ENCODE assay signal across 1 cellular context in genomic region chr15:68984589-68984988, GRCh38.
TF ChIP-seq lines count a peak whose summit lies in the region.

No MANE protein-coding gene starts in this region.

TF ChIP-seq in K562, 482 proteins besides CTCF, POLR2A, EP300 and RAD21:
- TF ChIP-seq HINFP (tag; conservative IDR thresholded peaks at IDR 0.05; ENCODE audit: low read depth) (peak; percentile 45), NFE2 (IDR thresholded peaks at IDR 0.05; ENCODE audit: low read depth) (0 out of 2 replicates have a peak, but pooled peaks have one; percentile 24), SIN3A (IDR thresholded peaks at IDR 0.05; ENCODE audit: borderline replicate concordance in 2 of 2, control insufficient read depth in 1 of 2, low read depth in 2 of 2, low read length in 2 of 2) (no peak), CSDE1 (IDR thresholded peaks at IDR 0.05) (no peak), MAFK (IDR thresholded peaks at IDR 0.05; ENCODE audit: low read length) (0 out of 2 replicates have a peak, but pooled peaks have one; percentile 5), MYBL2 (IDR thresholded peaks at IDR 0.05; ENCODE audit: low read depth) (no peak), MYBL2 (CRISPR knock-in tag; IDR thresholded peaks at IDR 0.05; ENCODE audit: borderline replicate concordance) (no peak), FOXK2 (conservative IDR thresholded peaks at IDR 0.05 in 1 of 2, IDR thresholded peaks at IDR 0.05 in 1 of 2; ENCODE audit: low read depth in 2 of 2) (0 out of 4 replicates have a peak, but pooled peaks of 1 of the 2 experiments have one; percentile 4), RB1 (IDR thresholded peaks at IDR 0.05; ENCODE audit: low read depth) (no peak), ILF3 (IDR thresholded peaks at IDR 0.05; ENCODE audit: borderline replicate concordance) (no peak), ADNP (tag; IDR thresholded peaks at IDR 0.05) (peak; percentile 35; the same call in 1 of the 2 replicates), MGA (IDR thresholded peaks at IDR 0.05) (no peak), ZSCAN29 (IDR thresholded peaks at IDR 0.05) (peak; percentile 82; the same call in 1 of the 2 replicates), NR0B1 (IDR thresholded peaks at IDR 0.05; ENCODE audit: partially characterized antibody) (no peak), XRCC5 (IDR thresholded peaks at IDR 0.05; ENCODE audit: low read depth, low read length) (no peak)
TF ChIP-seq in K562: peak in this region for 6.
